11 cellular contexts compared by ENCODE assay signal in the genomic region with DNA sequence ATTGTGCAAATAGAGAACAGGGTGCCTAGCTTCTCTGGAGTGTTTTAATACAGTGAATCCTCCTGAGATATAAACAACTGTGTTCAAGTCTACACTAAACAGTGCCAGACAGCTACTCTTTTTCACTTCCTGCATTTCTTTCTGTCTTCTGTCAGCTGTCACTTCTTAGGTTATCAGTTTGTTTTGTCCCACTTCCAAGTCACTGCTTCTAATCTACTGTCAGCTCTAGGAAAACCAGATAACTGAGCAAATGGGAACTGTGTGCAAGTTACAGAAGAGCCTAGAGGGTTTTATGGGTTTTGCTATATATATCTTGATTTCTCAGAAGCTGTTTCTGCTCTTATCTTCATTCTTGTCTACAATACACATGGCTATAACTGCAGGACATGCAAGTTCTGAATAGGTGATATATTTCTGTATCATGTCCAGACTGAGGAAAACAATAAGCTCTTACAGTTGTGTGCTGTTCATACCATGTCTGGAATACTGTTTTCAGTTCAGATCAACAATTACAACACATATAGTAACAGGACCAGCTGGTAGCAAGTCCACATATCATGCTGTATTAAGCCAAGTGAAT. TPM values are rescaled to one million over a fixed set of nuclear protein-coding genes. Genes with fewer than 3 reads are reported as not detected.
DNase-seq lines count a peak whose midpoint lies in the region; ATAC-seq and TF ChIP-seq lines count a peak whose summit lies in the region.
"Had no signal": no experiment of that assay in that cellular context is flagged by ENCODE, and none has a peak within 500 bp of the region (broad histone marks: within the 10 kb centered on the region; RNA-seq: fewer than 3 reads in every experiment).

No MANE protein-coding gene starts in this region.

- H3K9me3 ChIP-seq in hepatocyte (ENCODE audit: low read depth) (no peaks in the 10 kb centered on the region), transverse colon (no peaks in the 10 kb centered on the region)

- peaks cover 23% of the 10 kb centered on the region for H3K36me3 Mint-ChIP-seq in activated naive CD4-positive, alpha-beta T cell treated with anti-CD3 and anti-CD28 coated beads, Interleukin-2, amount 50 U/mL, for 24 hours
- peaks cover 33% of the 10 kb centered on the region for H3K36me3 Mint-ChIP-seq in activated naive CD4-positive, alpha-beta T cell treated with anti-CD3 and anti-CD28 coated beads for 36 hours (ENCODE audit: low read depth)

- ATAC-seq in HG03520 (IDR thresholded peaks at IDR 0.05; ENCODE audit: unreplicated experiment) (no peak), omental fat pad (ENCODE audit: low FRiP score) (no peak)

- no peak overlapping the region for H2AFZ ChIP-seq in hepatocyte

- H3K36me3 ChIP-seq in hepatocyte (replicated peaks; ENCODE audit: insufficient read depth, low read depth) (no peaks in the 10 kb centered on the region), transverse colon (peaks cover 0 to 17% (median 7%) of the 10 kb centered on the region in 4 donors)

- H3K27ac ChIP-seq in VCaP (peak overlapping the region; percentile 46), hepatocyte (peak overlapping the region; percentile 2), transverse colon (peak overlapping the region; percentile 1 to 58 (median 49))

- no peaks in the 10 kb centered on the region for H3K9me2 ChIP-seq in hepatocyte (replicated peaks; ENCODE audit: insufficient read depth)

- intact Hi-C loops in activated naive CD4-positive, alpha-beta T cell treated with anti-CD3 and anti-CD28 coated beads for 36 hours (cut with micrococcal nuclease) = no loop called here
- intact Hi-C loops in transverse colon (cut with DNase I; ENCODE audit: low total_unique reads) = no loop called here

- TF ChIP-seq CTCF in VCaP (conservative IDR thresholded peaks at IDR 0.05) (no peak), hepatocyte (IDR thresholded peaks at IDR 0.05; ENCODE audit: poor library complexity) (no peak), transverse colon (IDR thresholded peaks at IDR 0.05) (no peak), omental fat pad (IDR thresholded peaks at IDR 0.05) (no peak)

- in situ Hi-C loops in transverse colon (cut with MboI; ENCODE audit: low pct_ligation_motif_present in 1 of 4, low pct_unique_long_range_greater_than_20kb in 1 of 4, low sequenced_read_pairs in 3 of 4) = no loop called here

- peak overlapping the region; percentile 35 for H3K27ac Mint-ChIP-seq in activated naive CD4-positive, alpha-beta T cell treated with anti-CD3 and anti-CD28 coated beads, Interleukin-2, amount 50 U/mL, for 24 hours
- H3K27ac Mint-ChIP-seq in activated naive CD4-positive, alpha-beta T cell treated with anti-CD3 and anti-CD28 coated beads for 36 hours = no peak overlapping the region

- H3K4me3 ChIP-seq in hepatocyte = no peak overlapping the region
- no peak overlapping the region for H3K4me3 ChIP-seq in transverse colon
- H3K4me3 ChIP-seq: lung had no signal

- no peak for TF ChIP-seq POLR2A in transverse colon (IDR thresholded peaks at IDR 0.05)

- H3K4me3 Mint-ChIP-seq in activated naive CD4-positive, alpha-beta T cell treated with anti-CD3 and anti-CD28 coated beads, Interleukin-2, amount 50 U/mL, for 24 hours = peak overlapping the region; percentile 49
- H3K4me3 Mint-ChIP-seq in activated naive CD4-positive, alpha-beta T cell treated with anti-CD3 and anti-CD28 coated beads for 36 hours = no peak overlapping the region

- H3K4me1 Mint-ChIP-seq in activated naive CD4-positive, alpha-beta T cell treated with anti-CD3 and anti-CD28 coated beads, Interleukin-2, amount 50 U/mL, for 24 hours = peaks cover 71% of the 10 kb centered on the region
- H3K4me1 Mint-ChIP-seq in activated naive CD4-positive, alpha-beta T cell treated with anti-CD3 and anti-CD28 coated beads for 36 hours (ENCODE audit: low read depth) = peaks cover 61% of the 10 kb centered on the region

- H3K27me3 ChIP-seq in hepatocyte (no peaks in the 10 kb centered on the region), transverse colon (no peaks in the 10 kb centered on the region)

- peak overlapping the region; percentile 60 for H3K4me2 ChIP-seq in hepatocyte

- CTCF ChIA-PET in activated naive CD4-positive, alpha-beta T cell treated with anti-CD3 and anti-CD28 coated beads for 36 hours (lab: Charles Lee) = interaction anchor here (0.6 to 2.5 kb wide), 3 partner anchors 25 to 50 kb away, joined by 3 to 8 read pairs (median 3); no protein-coding TSS in a partner anchor

- H3K9me3 Mint-ChIP-seq in activated naive CD4-positive, alpha-beta T cell treated with anti-CD3 and anti-CD28 coated beads, Interleukin-2, amount 50 U/mL, for 24 hours = no peaks in the 10 kb centered on the region
- no peaks in the 10 kb centered on the region for H3K9me3 Mint-ChIP-seq in activated naive CD4-positive, alpha-beta T cell treated with anti-CD3 and anti-CD28 coated beads for 36 hours

- peaks cover 70% of the 10 kb centered on the region for H4K20me1 ChIP-seq in hepatocyte (ENCODE audit: insufficient read depth, poor library complexity, severe bottlenecking)

- no peak for DNase-seq in activated naive CD4-positive, alpha-beta T cell treated with anti-CD3 and anti-CD28 coated beads for 36 hours
- DNase-seq in hepatocyte (ENCODE audit: low spot score) (peak; percentile 16), transverse colon (no peak), omental fat pad (ENCODE audit: low spot score) (no peak), NCI-H510A treated with DMSO at 0.1 percent for 48 hours (lab: John Stamatoyannopoulos, UW) (no peak)
- DNase-seq: activated effector memory CD4-positive, alpha-beta T cell treated with anti-CD3 and anti-CD28 coated beads, Interleukin-2, amount 50 U/mL, for 16 hours; C1 segment of cervical spinal cord had no signal

- H3K79me2 ChIP-seq in hepatocyte = peaks cover 84% of the 10 kb centered on the region

- no peak for TF ChIP-seq EP300 in transverse colon (IDR thresholded peaks at IDR 0.05; ENCODE audit: low read depth)

- H3K4me1 ChIP-seq in hepatocyte (ENCODE audit: insufficient read depth) (peaks cover 43% of the 10 kb centered on the region), transverse colon (peaks cover 30 to 64% (median 51%) of the 10 kb centered on the region in 4 donors)

- H3K27me3 Mint-ChIP-seq in activated naive CD4-positive, alpha-beta T cell treated with anti-CD3 and anti-CD28 coated beads, Interleukin-2, amount 50 U/mL, for 24 hours = no peaks in the 10 kb centered on the region
- no peaks in the 10 kb centered on the region for H3K27me3 Mint-ChIP-seq in activated naive CD4-positive, alpha-beta T cell treated with anti-CD3 and anti-CD28 coated beads for 36 hours (ENCODE audit: low read depth)

RNA-seq across cellular contexts. Expression of gene PITPNB, which starts 5.8 kb away (rescaled TPM):
- total RNA-seq in activated naive CD4-positive, alpha-beta T cell treated with anti-CD3 and anti-CD28 coated beads for 36 hours = 10 to 100 TPM; 76.4 to 78.7 TPM
- 28.2 and 38.7 TPM in 2 replicates for total RNA-seq in hepatocyte
- polyA plus RNA-seq in hepatocyte = 49.3 and 65.3 TPM in 2 replicates
- total RNA-seq in transverse colon = 10 to 100 TPM; 28.0 to 48.2 (median 40.3) TPM
- total RNA-seq in omental fat pad = 10 to 100 TPM; 49.2 to 95.0 (median 75.6) TPM
